ENCODE assay signal across 16 cellular contexts in genomic region chr10:131487822-131488221, GRCh38.
"Had no signal": no experiment of that assay in that cellular context is flagged by ENCODE, and none has a peak within 500 bp of the region (broad histone marks: within the 10 kb centered on the region; RNA-seq: fewer than 3 reads in every experiment).

No MANE protein-coding gene starts in this region.

- H3K27me3 Mint-ChIP-seq: naive B cell had no signal

- DNase-seq: effector CD4-positive, alpha-beta T cell; foreskin melanocyte; heart left ventricle; hippocampal formation; kidney glomerular epithelial cell; mesendoderm; naive B cell; small intestine; stimulated activated CD4-positive, alpha-beta T cell treated with anti-CD3 and anti-CD28 coated beads, Interleukin-12 subunit alpha, Interleukin-12 subunit beta, amount 100 ng/mL, for 4 hours; stimulated activated naive CD4-positive, alpha-beta T cell; stomach; trophoblast cell had no signal

- H3K27me3 ChIP-seq: heart left ventricle, neutrophil, right atrium auricular region, stomach had no signal

- H3K4me3 Mint-ChIP-seq: naive B cell, nephron had no signal

- H3K36me3 Mint-ChIP-seq: naive B cell had no signal

- H3K4me1 Mint-ChIP-seq: naive B cell, nephron had no signal

- H3K27ac Mint-ChIP-seq: naive B cell, nephron had no signal

- H3K36me3 ChIP-seq: heart left ventricle, neutrophil, right atrium auricular region, stomach had no signal

- H3K27ac ChIP-seq: coronary artery, heart left ventricle, neutrophil, right atrium auricular region, stomach had no signal

- H3K9me3 ChIP-seq: heart left ventricle, neutrophil, right atrium auricular region, stomach had no signal

- ATAC-seq: heart left ventricle had no signal

- H3K4me3 ChIP-seq: coronary artery, heart left ventricle, right atrium auricular region, stomach had no signal

- H3K4me1 ChIP-seq: heart left ventricle, right atrium auricular region, stomach had no signal
